ENCODE assay signal across 1 cellular context in genomic region chr11:114400222-114400973, GRCh38.
TF ChIP-seq lines count a peak whose summit lies in the region.

Gene C11orf71 (minus strand): TSS chr11:114400511. CDS start chr11:114400331, 180 bp downstream.
Gene RBM7 (plus strand): TSS chr11:114400666. CDS start chr11:114400672, 6 bp downstream.

TF ChIP-seq in K562, 482 proteins besides CTCF, POLR2A, EP300 and RAD21 (continued from another document):
- no peak for TF ChIP-seq ZNF318 (IDR thresholded peaks at IDR 0.05; ENCODE audit: borderline replicate concordance in 1 of 2, low read depth in 1 of 2)
- no peak; a peak in 1 of 4 replicates for TF ChIP-seq RCOR1 (IDR thresholded peaks at IDR 0.05; ENCODE audit: borderline replicate concordance in 1 of 2, low read depth in 2 of 2, low read length in 2 of 2)
- no peak; the same call in 1 of the 2 replicates for TF ChIP-seq ZBTB1 (CRISPR knock-in tag; IDR thresholded peaks at IDR 0.05; ENCODE audit: borderline replicate concordance, low read depth)
- peak; percentile 86 for TF ChIP-seq HNRNPLL (IDR thresholded peaks at IDR 0.05; ENCODE audit: low read depth, low read length, poor library complexity, severe bottlenecking)
- TF ChIP-seq TEAD4 (IDR thresholded peaks at IDR 0.05; ENCODE audit: low read length), result no peak; the same call in 1 of the 2 replicates
- TF ChIP-seq TEAD4 (CRISPR knock-in tag; IDR thresholded peaks at IDR 0.05; ENCODE audit: borderline replicate concordance), result no peak
- peak; percentile 72 for TF ChIP-seq GABPA (tag; conservative IDR thresholded peaks at IDR 0.05; ENCODE audit: low read depth)
- no peak for TF ChIP-seq THAP7 (CRISPR knock-in tag; IDR thresholded peaks at IDR 0.05)
